Comparison of ENCODE assay signal across 8 cellular contexts in genomic region chr20:35284267-35284991, GRCh38. TPM values are rescaled to one million over a fixed set of nuclear protein-coding genes. Genes with fewer than 3 reads are reported as not detected.
A peak's percentile ranks its signal among the peaks of the same experiment; 100 is the strongest.
DNase-seq lines count a peak whose midpoint lies in the region; ATAC-seq and TF ChIP-seq lines count a peak whose summit lies in the region.

EIF6 (minus strand) TSS chr20:35284772; CDS start chr20:35284487, 285 bp downstream.

- DNase-seq in AG08396 (ENCODE audit: low spot score) (peak; percentile 92), NCI-H774 (lab: John Stamatoyannopoulos, UW) (peak; percentile 80), ecto neural progenitor cell (ENCODE audit: low spot score) (peak; percentile 92), lower leg skin (ENCODE audit: low spot score in 2 of 2) (peak in 1 of 2 donors; percentile 96)
- DNase-seq in activated CD4-positive, alpha-beta T cell treated with anti-CD3 and anti-CD28 coated beads, Interleukin-2, amount 50 U/mL, for 48 hours: peak; percentile 82 to 84
- DNase-seq in stimulated activated CD4-positive, alpha-beta T cell treated with anti-CD3 and anti-CD28 coated beads, Interleukin-4, amount 100 ng/mL, for 48 hours (ENCODE audit: low read depth in 2 of 2): peak; percentile 71

- WGBS in lower leg skin, 2 donors: 0 to 1% methylated on average over 29 to 31 of the region's 61 CpGs

- peak; percentile 76 for ATAC-seq in GM19023 (IDR thresholded peaks at IDR 0.05; ENCODE audit: unreplicated experiment)
- ATAC-seq in HG03442 (IDR thresholded peaks at IDR 0.05; ENCODE audit: unreplicated experiment): peak; percentile 74

- no peak for TF ChIP-seq CTCF in lower leg skin (IDR thresholded peaks at IDR 0.05)

- intact Hi-C loops in lower leg skin (cut with DNase I; ENCODE audit: low total_unique reads): no loop called here

- H3K4me3 ChIP-seq in lower leg skin (ENCODE audit: low read depth, poor library complexity, severe bottlenecking): peak within 1 kb of the TSS; percentile 83

- no peak for TF ChIP-seq POLR2A in lower leg skin (IDR thresholded peaks at IDR 0.05)

RNA-seq across cellular contexts. Expression of gene EIF6, which starts in this region (rescaled TPM):
- 100 to 1,000 TPM; 148 to 240 (median 177) TPM for total RNA-seq in lower leg skin
